Comparison of ENCODE assay signal across 9 cellular contexts in genomic region chr13:29716493-29716892, GRCh38.
"Had no signal": no experiment of that assay in that cellular context is flagged by ENCODE, and none has a peak within 500 bp of the region (broad histone marks: within the 10 kb centered on the region; RNA-seq: fewer than 3 reads in every experiment).

No MANE protein-coding gene starts in this region.

- DNase-seq: H9, HCEC 1CT, KBM-7 had no signal

- H3K27ac ChIP-seq: HL-60, KMS-11 had no signal

- FAIRE-seq: H1, H54, HepG2 had no signal

- H3K4me3 ChIP-seq: GM23338 had no signal

- H2AFZ ChIP-seq: GM23338 had no signal

- H3K9ac ChIP-seq: KMS-11 had no signal

- H3K4me2 ChIP-seq: GM23338, KMS-11 had no signal

- ATAC-seq: GM23338, HepG2 had no signal
